Comparison of ENCODE assay signal across 31 cellular contexts in genomic region chr7:107002804-107003137, GRCh38. TPM values are rescaled to one million over a fixed set of nuclear protein-coding genes. Genes with fewer than 3 reads are reported as not detected.
"Had no signal": no experiment of that assay in that cellular context is flagged by ENCODE, and none has a peak within 500 bp of the region (broad histone marks: within the 10 kb centered on the region; RNA-seq: fewer than 3 reads in every experiment).

No MANE protein-coding gene starts in this region.

- H3K9me3 ChIP-seq: left lung, lower lobe of right lung, pancreas, prostate gland, stomach, suprapubic skin, thoracic aorta, tibial artery, upper lobe of right lung, uterus had no signal

- ATAC-seq: left colon; left lung; lower lobe of right lung; naive thymus-derived CD8-positive, alpha-beta T cell; pancreas; right cardiac atrium; sciatic nerve; stimulated activated naive B cell treated with anti-CD40 and anti-IgM and Interleukin-4, amounts not matched to agents 10 μg/mL and 1 μg/mL and 100 μg/mL, for 72 hours; stimulated activated naive CD8-positive, alpha-beta T cell treated with anti-CD3 and anti-CD28 coated beads, Interleukin-15, Interleukin-2, amounts not matched to agents 100 U/mL and 50 U/mL, for 24 hours; upper lobe of right lung had no signal

- H3K27ac ChIP-seq: left lung, lower lobe of right lung, pancreas, prostate gland, skin epidermis, stomach, suprapubic skin, thoracic aorta, tibial artery, upper lobe of right lung, uterus had no signal

- H3K36me3 ChIP-seq: left lung, lower lobe of right lung, pancreas, prostate gland, stomach, suprapubic skin, thoracic aorta, tibial artery, upper lobe of right lung, uterus had no signal

- H3K4me1 ChIP-seq: left lung, lower lobe of right lung, pancreas, prostate gland, stomach, suprapubic skin, tibial artery, upper lobe of right lung, uterus had no signal

- H3K27me3 ChIP-seq: left lung, pancreas, stomach, suprapubic skin, tibial artery, upper lobe of right lung, uterus had no signal

- H3K4me3 ChIP-seq: left lung, lower lobe of right lung, pancreas, prostate gland, skin epidermis, stomach, suprapubic skin, thoracic aorta, tibial artery, upper lobe of right lung, uterus had no signal

- FAIRE-seq: islet of Langerhans, kidney had no signal

- DNase-seq: hypothalamus; immature natural killer cell; kidney; left colon; left lung; lower lobe of right lung; mammary epithelial cell; mesenchymal stem cell; naive thymus-derived CD8-positive, alpha-beta T cell; nucleus accumbens; pancreas; posterior cingulate gyrus; retina; right cardiac atrium; stimulated activated CD4-positive, alpha-beta T cell treated with anti-CD3 and anti-CD28 coated beads, Interleukin-12 subunit alpha, Interleukin-12 subunit beta, amount 100 ng/mL, for 4 hours; stimulated activated CD4-positive, alpha-beta T cell treated with anti-CD3 and anti-CD28 coated beads, Interleukin-15, amount 100 ng/mL, for 24 hours; stimulated activated CD4-positive, alpha-beta T cell treated with anti-CD3 and anti-CD28 coated beads, Interleukin-2, amount 100 ng/mL, for 24 hours; stimulated activated CD4-positive, alpha-beta T cell treated with anti-CD3 and anti-CD28 coated beads, Interleukin-4, amount 100 ng/mL, for 1 hour; stimulated activated naive B cell treated with anti-CD40 and anti-IgM and Interleukin-4, amounts not matched to agents 10 μg/mL and 1 μg/mL and 100 μg/mL, for 72 hours; stimulated activated naive CD8-positive, alpha-beta T cell treated with anti-CD3 and anti-CD28 coated beads, Interleukin-15, Interleukin-2, amounts not matched to agents 100 U/mL and 50 U/mL, for 24 hours; stomach; tibial artery; trophoblast cell; upper lobe of right lung; uterus had no signal

RNA-seq across cellular contexts. Expression of gene PRKAR2B, which starts 41.7 kb away (rescaled TPM):
- polyA plus RNA-seq: mammary epithelial cell had no signal
